Comparison of ENCODE assay signal across 8 cellular contexts in the genomic region with DNA sequence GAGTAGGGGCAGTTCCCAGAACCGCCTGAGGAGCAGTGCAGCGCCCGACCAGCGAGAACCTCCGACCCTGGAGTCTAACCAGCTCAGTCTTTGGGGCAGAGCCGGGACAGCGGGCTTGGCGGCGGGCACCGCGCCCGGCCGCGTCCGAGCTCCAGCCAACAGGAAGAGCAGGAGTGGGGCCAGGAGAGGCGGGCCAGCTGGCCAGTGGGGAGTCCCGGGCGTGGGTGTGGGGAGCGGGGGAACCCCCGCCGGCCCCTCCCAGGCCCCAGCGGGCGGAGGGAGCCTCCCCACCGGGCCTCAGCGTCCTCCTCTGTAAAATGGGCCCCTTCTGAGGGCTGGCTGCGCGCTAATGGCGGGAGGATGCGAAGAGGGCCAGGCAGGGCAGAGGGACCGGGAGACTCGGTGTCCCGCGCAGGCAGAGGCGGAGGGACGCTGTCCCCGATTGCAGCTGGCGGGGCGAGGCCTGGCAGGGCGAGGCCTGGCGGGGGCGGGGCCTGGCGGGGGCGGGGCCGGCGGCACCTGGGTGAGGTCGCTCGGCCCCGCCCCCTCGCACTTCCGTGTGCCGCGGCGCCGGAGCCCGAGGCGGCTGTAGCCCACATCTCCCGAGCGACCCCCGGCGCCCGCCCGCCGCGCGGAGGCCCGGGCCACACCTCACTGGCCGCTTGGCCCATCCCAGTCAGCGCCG. TPM values are rescaled to one million over a fixed set of nuclear protein-coding genes. Genes with fewer than 3 reads are reported as not detected.
DNase-seq lines count a peak whose midpoint lies in the region; ATAC-seq, FAIRE-seq and TF ChIP-seq lines count a peak whose summit lies in the region.

A gene (plus strand): TSS at position 550 of the 685 bp plus-strand sequence. CDS start 17,214 bp downstream, outside the sequence.

- peak; percentile 33 to 76 for DNase-seq in SHP77 (lab: John Stamatoyannopoulos, UW)
- no peak for DNase-seq in SHP77 treated with DMSO at 0.1 percent for 48 hours (lab: John Stamatoyannopoulos, UW)
- DNase-seq in NCI-H2171 (lab: John Stamatoyannopoulos, UW): peak; percentile 67
- DNase-seq in activated CD4-positive, alpha-beta T cell treated with anti-CD3 and anti-CD28 coated beads, Interleukin-2, amount 10 ng/mL, durations not matched to agents 24 days and 14 days: peak; percentile 92
- peak; percentile 77 for DNase-seq in dedifferentiated amniotic fluid mesenchymal stem cell (ENCODE audit: extremely low spot score)
- peak; percentile 54 for DNase-seq in HepG2 (ENCODE audit: low spot score)
- peak; percentile 61 to 72 for DNase-seq in stimulated activated CD4-positive, alpha-beta T cell treated with anti-CD3 and anti-CD28 coated beads, Interleukin-2, amount 100 ng/mL, for 48 hours

- peaks cover 19% of the 10 kb centered on the region for H3K79me2 ChIP-seq in HepG2 (ENCODE audit: insufficient read depth, low read length)

- ATAC-seq in HG02884 (IDR thresholded peaks at IDR 0.05; ENCODE audit: unreplicated experiment) (peak; percentile 35), HepG2 (peak; percentile 74)

- H3K4me1 Mint-ChIP-seq in activated CD4-positive, alpha-beta T cell treated with anti-CD3 and anti-CD28 coated beads, Interleukin-2, amount 10 ng/mL, durations not matched to agents 24 days and 14 days: peaks cover 24% of the 10 kb centered on the region

- H3K9ac ChIP-seq in HepG2 (ENCODE audit: insufficient read depth, low read depth, low read length): peak within 1 kb of the TSS; percentile 87

- WGBS in HepG2 (ENCODE audit: low lambda C conversion rate): no CpG with 5 or more reads among the region's 69 CpGs

- peaks cover 0 to 2% of the 10 kb centered on the region in 2 experiments; a peak in 2 of 5 replicates for H3K36me3 ChIP-seq in HepG2 (replicated peaks in 1 of 2; ENCODE audit: control insufficient read depth in 1 of 2, insufficient read depth in 2 of 2, low read length in 2 of 2)

- CTCF ChIA-PET in HepG2 (lab: Yijun Ruan, JAX; ENCODE audit: low intra/inter-chr PET ratio, low total read pairs): no interaction called here

- peak within 1 kb of the TSS; percentile 87 for H3K4me3 Mint-ChIP-seq in activated CD4-positive, alpha-beta T cell treated with anti-CD3 and anti-CD28 coated beads, Interleukin-2, amount 10 ng/mL, durations not matched to agents 24 days and 14 days

- H3K27me3 Mint-ChIP-seq in activated CD4-positive, alpha-beta T cell treated with anti-CD3 and anti-CD28 coated beads, Interleukin-2, amount 10 ng/mL, durations not matched to agents 24 days and 14 days: peaks cover 36% of the 10 kb centered on the region

- TF ChIP-seq EP300 in HepG2 (IDR thresholded peaks at IDR 0.05; ENCODE audit: low read depth in 2 of 2, low read length in 2 of 2): no peak
- no peak for TF ChIP-seq EP300 in HepG2 (CRISPR knock-in tag; IDR thresholded peaks at IDR 0.05; ENCODE audit: borderline replicate concordance)

- H3K27me3 ChIP-seq in HepG2 (ENCODE audit: control insufficient read depth in 1 of 2, insufficient read depth in 2 of 2, low read length in 2 of 2): peaks cover 0 to 1% of the 10 kb centered on the region in 2 experiments; a peak in 2 of 5 replicates

- H4K20me1 ChIP-seq in HepG2 (ENCODE audit: insufficient read depth, low read length): peaks cover 3% of the 10 kb centered on the region

- peak within 1 kb of the TSS; percentile 70 for H3K27ac ChIP-seq in HepG2 (ENCODE audit: extremely low read length, insufficient read depth, low read length)

- peak within 1 kb of the TSS; percentile 99 for H3K4me2 ChIP-seq in HepG2 (ENCODE audit: low read depth, low read length)

- no peaks in the 10 kb centered on the region for H3K9me3 Mint-ChIP-seq in activated CD4-positive, alpha-beta T cell treated with anti-CD3 and anti-CD28 coated beads, Interleukin-2, amount 10 ng/mL, durations not matched to agents 24 days and 14 days

- in situ Hi-C loops in HepG2 (cut with HindIII; ENCODE audit: extremely low pct_ligation_motif_present, low pct_unique_long_range_greater_than_20kb): no loop called here

- H3K9me3 ChIP-seq in HepG2 (ENCODE audit: low read length): no peaks in the 10 kb centered on the region

- intact Hi-C loops in activated CD4-positive, alpha-beta T cell treated with anti-CD3 and anti-CD28 coated beads, Interleukin-2, amount 10 ng/mL, durations not matched to agents 24 days and 14 days (cut with micrococcal nuclease): loop anchor here (1.0 to 2.0 kb wide), 4 partner anchors 31 to 94 kb away; a partner anchor contains a TSS
- intact Hi-C loops in HepG2 (cut with micrococcal nuclease; ENCODE audit: unreplicated experiment): no loop called here

- peak; percentile 30; the same call in 1 of the 2 replicates for TF ChIP-seq RAD21 in HepG2 (CRISPR knock-in tag; IDR thresholded peaks at IDR 0.05)

- TF ChIP-seq POLR2A in HepG2 (IDR thresholded peaks at IDR 0.05; ENCODE audit: insufficient read depth in 1 of 2, low read depth in 2 of 2, low read length in 2 of 2): 0 out of 4 replicates have a peak, but pooled peaks of 1 of the 2 experiments have one; percentile 35

- FAIRE-seq in HepG2 (lab: Jason Lieb, UNC): no peak

- H3K27ac Mint-ChIP-seq in activated CD4-positive, alpha-beta T cell treated with anti-CD3 and anti-CD28 coated beads, Interleukin-2, amount 10 ng/mL, durations not matched to agents 24 days and 14 days: peak within 1 kb of the TSS; percentile 90

- peaks cover 67% of the 10 kb centered on the region for H3K4me1 ChIP-seq in HepG2 (ENCODE audit: insufficient read depth, low read length)

- H2AFZ ChIP-seq in HepG2 (ENCODE audit: low read length): no peak within 1 kb of the TSS

- peak within 1 kb of the TSS; percentile 87 to 97 (median 94) for H3K4me3 ChIP-seq in HepG2 (replicated peaks in 1 of 3; ENCODE audit: insufficient read depth in 1 of 3, low read depth in 2 of 3, low read length in 3 of 3)

- BruUV-seq in HepG2 (replicated peaks; lab: Mats Ljungman, UMichigan): TSS peak; percentile 78

- TF ChIP-seq CTCF in HepG2 (CRISPR knock-in tag; IDR thresholded peaks at IDR 0.05): peak; percentile 27; the same call in 1 of the 2 replicates

- H3K36me3 Mint-ChIP-seq in activated CD4-positive, alpha-beta T cell treated with anti-CD3 and anti-CD28 coated beads, Interleukin-2, amount 10 ng/mL, durations not matched to agents 24 days and 14 days (ENCODE audit: low read depth): peaks cover 10% of the 10 kb centered on the region

- POLR2A ChIA-PET in HepG2 (lab: Yijun Ruan, JAX): interaction anchor here (1.0 to 3.8 kb wide), 10 partner anchors 10 to 385 kb away, joined by 3 to 137 read pairs (median 9); a partner anchor contains a TSS

TF ChIP-seq in HepG2, 621 proteins besides CTCF, POLR2A, EP300 and RAD21 (continues in another document):
- peak; percentile 18; the same call in 1 of the 2 replicates for TF ChIP-seq SOX5 (CRISPR knock-in tag; IDR thresholded peaks at IDR 0.05; ENCODE audit: borderline replicate concordance)
- TF ChIP-seq ZNF614 (CRISPR knock-in tag; IDR thresholded peaks at IDR 0.05; ENCODE audit: borderline replicate concordance): 0 out of 2 replicates have a peak, but pooled peaks have one; percentile 31
- TF ChIP-seq TAF15 (IDR thresholded peaks at IDR 0.05; ENCODE audit: low read depth, low read length, poor library complexity, severe bottlenecking): no peak
- peak; percentile 35; the same call in 1 of the 2 replicates for TF ChIP-seq ZNF768 (CRISPR knock-in tag; IDR thresholded peaks at IDR 0.05)
- TF ChIP-seq, protein P1, sequence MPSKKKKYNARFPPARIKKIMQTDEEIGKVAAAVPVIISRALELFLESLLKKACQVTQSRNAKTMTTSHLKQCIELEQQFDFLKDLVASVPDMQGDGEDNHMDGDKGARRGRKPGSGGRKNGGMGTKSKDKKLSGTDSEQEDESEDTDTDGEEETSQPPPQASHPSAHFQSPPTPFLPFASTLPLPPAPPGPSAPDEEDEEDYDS (CRISPR knock-in tag; IDR thresholded peaks at IDR 0.05): peak; percentile 59
- TF ChIP-seq HDAC1 (CRISPR knock-in tag; IDR thresholded peaks at IDR 0.05): peak; percentile 37
- 0 out of 2 replicates have a peak, but pooled peaks have one; percentile 50 for TF ChIP-seq ZSCAN21 (CRISPR knock-in tag; IDR thresholded peaks at IDR 0.05; ENCODE audit: borderline replicate concordance)
- TF ChIP-seq YEATS2 (CRISPR knock-in tag; IDR thresholded peaks at IDR 0.05; ENCODE audit: borderline replicate concordance): 0 out of 2 replicates have a peak, but pooled peaks have one; percentile 30
- TF ChIP-seq PHF20 (CRISPR knock-in tag; IDR thresholded peaks at IDR 0.05): 0 out of 2 replicates have a peak, but pooled peaks have one; percentile 34

RNA-seq across cellular contexts. Expression of the gene that starts here (rescaled TPM):
- total RNA-seq in activated CD4-positive, alpha-beta T cell treated with anti-CD3 and anti-CD28 coated beads, Interleukin-2, amount 10 ng/mL, durations not matched to agents 24 days and 14 days: 28.1 and 28.8 TPM in 2 replicates
- total RNA-seq in HepG2 (2016; rRNA removed; fragmentation: Illumina TruSeq; extraction: Trizol): 1.6 and 4.3 TPM in 2 replicates
- 0.79 and 1.0 TPM in 2 replicates for total RNA-seq in HepG2 (2016; cell fraction: cytosol; rRNA removed; fragmentation: Illumina TruSeq; extraction: Trizol; ENCODE audit: low read depth)
- 1.7 and 3.8 TPM in 2 replicates for total RNA-seq in HepG2 (2016; cell fraction: insoluble cytoplasmic fraction; rRNA removed; fragmentation: Illumina TruSeq; extraction: Trizol)
- total RNA-seq in HepG2 (2016; cell fraction: membrane; rRNA removed; fragmentation: Illumina TruSeq; extraction: Trizol): 2.3 and 2.6 TPM in 2 replicates
- 4.3 and 4.4 TPM in 2 replicates for total RNA-seq in HepG2 (2016; cell fraction: nucleus; rRNA removed; fragmentation: Illumina TruSeq; extraction: Trizol)
- 40.7 and 47.7 TPM in 2 replicates for polyA plus RNA-seq in HepG2 (2011; rRNA removed)
- polyA plus RNA-seq in HepG2 (2011; cell fraction: cytosol; rRNA removed): 43.8 and 46.4 TPM in 2 replicates
- 49.0 and 56.6 TPM in 2 replicates for polyA plus RNA-seq in HepG2 (2011; cell fraction: nucleus; rRNA removed)
- polyA plus RNA-seq in HepG2 (2012): 26.9 and 29.1 TPM in 2 replicates
- 4.3 and 5.2 TPM in 2 replicates for polyA plus RNA-seq in HepG2 (2016; cell fraction: cytosol; fragmentation: Illumina TruSeq; extraction: Trizol; ENCODE audit: low read depth)
- 19.3 and 22.7 TPM in 2 replicates for polyA plus RNA-seq in HepG2 (2016; cell fraction: insoluble cytoplasmic fraction; fragmentation: Illumina TruSeq; extraction: Trizol; ENCODE audit: low read depth)
- polyA plus RNA-seq in HepG2 (2016; cell fraction: membrane; fragmentation: Illumina TruSeq; extraction: Trizol; ENCODE audit: low read depth): 3.2 and 3.3 TPM in 2 replicates
- 26.1 and 26.5 TPM in 2 replicates for polyA plus RNA-seq in HepG2 (2016; cell fraction: nucleus; fragmentation: Illumina TruSeq; extraction: Trizol; ENCODE audit: insufficient read depth, low read depth)
- 30.4 and 51.6 TPM in 2 replicates for polyA minus RNA-seq in HepG2 (2011; rRNA and poly(A)+ RNA removed; ENCODE audit: low replicate concordance)
- 17.5 and 20.8 TPM in 2 replicates for polyA minus RNA-seq in HepG2 (2011; cell fraction: cytosol; rRNA and poly(A)+ RNA removed)
- polyA minus RNA-seq in HepG2 (2011; cell fraction: nucleus; rRNA and poly(A)+ RNA removed): 17.8 and 23.6 TPM in 2 replicates
